Comparison of ENCODE assay signal across 6 cellular contexts in the genomic region with DNA sequence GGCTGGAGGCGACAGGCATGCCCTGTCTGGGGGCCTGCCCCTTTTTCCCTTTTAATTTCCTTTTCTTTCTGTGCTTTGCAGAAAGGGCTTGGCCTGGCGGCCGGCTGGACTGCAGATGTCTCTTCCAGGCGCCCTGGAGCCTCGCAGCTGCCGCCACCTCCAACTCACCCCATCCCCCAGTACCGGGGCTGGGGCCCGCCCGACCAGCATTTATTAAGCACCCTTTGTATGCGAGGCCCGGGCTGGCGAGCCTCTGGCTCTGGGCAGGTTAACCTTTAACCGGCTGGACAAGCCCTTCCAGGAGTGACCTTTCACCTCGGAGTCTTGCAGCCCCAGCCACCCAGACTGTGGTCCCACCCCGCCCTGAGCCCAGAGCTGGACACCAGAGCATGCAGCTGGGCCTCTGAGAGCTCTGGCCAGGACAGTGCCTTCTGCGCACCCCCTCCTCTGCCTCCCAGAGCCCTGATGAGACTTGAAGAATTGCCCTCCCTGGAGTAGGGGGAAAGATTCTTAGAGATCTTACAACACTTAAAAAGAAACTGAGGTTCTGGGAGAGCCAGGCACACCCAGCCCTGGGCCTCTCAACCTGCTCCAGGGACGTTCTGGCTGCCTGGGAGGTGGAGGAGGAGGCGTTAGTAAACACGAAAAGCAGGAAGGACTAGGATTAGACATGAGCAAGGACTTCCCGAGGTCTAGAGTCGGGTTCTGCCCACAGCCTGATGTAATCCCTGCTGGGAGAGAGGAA. TPM values are rescaled to one million over a fixed set of nuclear protein-coding genes. Genes with fewer than 3 reads are reported as not detected.
A peak's percentile ranks its signal among the peaks of the same experiment; 100 is the strongest.
DNase-seq lines count a peak whose midpoint lies in the region; TF ChIP-seq lines count a peak whose summit lies in the region.

No MANE protein-coding gene starts in this region.

- H3K4me3 ChIP-seq in GM06990 (replicated peaks; ENCODE audit: low read depth, low read length) (peak overlapping the region; percentile 62), iPS-11a (ENCODE audit: low read depth, low read length) (peak overlapping the region; percentile 13), vagina (peak overlapping the region; percentile 81)

- no peaks in the 10 kb centered on the region for H3K27me3 ChIP-seq in GM06990 (replicated peaks; ENCODE audit: control insufficient read depth, insufficient read depth, low read length)
- no peaks in the 10 kb centered on the region for H3K27me3 ChIP-seq in vagina

- H3K4me1 ChIP-seq in vagina = peaks cover 48% of the 10 kb centered on the region

- H3K9me3 ChIP-seq in vagina = no peaks in the 10 kb centered on the region

- intact Hi-C loops in vagina (cut with DNase I) = no loop called here

- DNase-seq in GM06990 (ENCODE audit: extremely low read depth, insufficient read length) = no peak
- DNase-seq in SHP77 treated with DMSO at 0.1 percent for 48 hours (lab: John Stamatoyannopoulos, UW) = peak; percentile 18
- DNase-seq in vagina (ENCODE audit: extremely low spot score in 2 of 2) = no peak
- no peak for DNase-seq in LoVo (ENCODE audit: low spot score)
- DNase-seq in NCI-H2107 (lab: John Stamatoyannopoulos, UW) = no peak

- TF ChIP-seq CTCF in GM06990 (IDR thresholded peaks at IDR 0.05; ENCODE audit: insufficient read depth, low read length, poor library complexity, severe bottlenecking) (no peak), vagina (IDR thresholded peaks at IDR 0.05) (no peak)

- no peak for TF ChIP-seq POLR2A in vagina (IDR thresholded peaks at IDR 0.05)

- peak overlapping the region; percentile 84 for H3K27ac ChIP-seq in vagina

- no peaks in the 10 kb centered on the region for H3K36me3 ChIP-seq in GM06990 (ENCODE audit: control insufficient read depth, insufficient read depth, low read length)
- no peaks in the 10 kb centered on the region for H3K36me3 ChIP-seq in vagina

RNA-seq across cellular contexts. Expression of a gene that starts 1.1 kb away (rescaled TPM):
- total RNA-seq in vagina = 41.3 TPM

RNA-seq across cellular contexts. Expression of a gene that starts 17.7 kb away (rescaled TPM):
- 20.4 TPM for total RNA-seq in vagina

RNA-seq across cellular contexts. Expression of a gene that starts 20.4 kb away (rescaled TPM):
- 59.7 TPM for total RNA-seq in vagina

RNA-seq across cellular contexts. Expression of a gene that starts 20.8 kb away (rescaled TPM):
- 24.1 TPM for total RNA-seq in vagina

RNA-seq across cellular contexts. Expression of a gene that starts 31.7 kb away (rescaled TPM):
- 30.9 TPM for total RNA-seq in vagina

Comparison
In these comparisons a context has a peak if more than half of its experiments do, and no peak if none do; other contexts are left out.
1. H3K4me3 ChIP-seq: peak in every context shown above with its lines; median percentile 81 in vagina; 62 in GM06990; 13 in iPS-11a.